In genomic region chr7:131556912-131557457, GRCh38 we compare ENCODE assay signal across 8 cellular contexts. TPM values are rescaled to one million over a fixed set of nuclear protein-coding genes. Genes with fewer than 3 reads are reported as not detected.
DNase-seq lines count a peak whose midpoint lies in the region; ATAC-seq and TF ChIP-seq lines count a peak whose summit lies in the region.

No MANE protein-coding gene starts in this region.

- H3K9me3 Mint-ChIP-seq in dendritic cell treated with granulocyte-macrophage colony-stimulating factor and Interleukin-4, amounts not matched to agents 40 ng/mL and 50 ng/mL, for 4 days, result no peaks in the 10 kb centered on the region

- ATAC-seq in omental fat pad (ENCODE audit: low FRiP score) (peak; percentile 6), HG03039 (IDR thresholded peaks at IDR 0.05; ENCODE audit: unreplicated experiment) (no peak)

- H3K79me2 ChIP-seq in Karpas-422 (ENCODE audit: low read length), result no peaks in the 10 kb centered on the region

- no peaks in the 10 kb centered on the region for H3K36me3 ChIP-seq in Karpas-422 (ENCODE audit: insufficient read depth, low read length)

- no peak overlapping the region for H3K27ac Mint-ChIP-seq in dendritic cell treated with granulocyte-macrophage colony-stimulating factor and Interleukin-4, amounts not matched to agents 40 ng/mL and 50 ng/mL, for 4 days

- in situ Hi-C loops in GM13976 (cut with MboI; ENCODE audit: low sequenced_read_pairs, unreplicated experiment), result no loop called here

- TF ChIP-seq CTCF in omental fat pad (IDR thresholded peaks at IDR 0.05) (no peak), GM13976 (IDR thresholded peaks at IDR 0.05; ENCODE audit: borderline replicate concordance, control extremely low read depth, extremely low read depth, insufficient read depth, missing control alignments) (no peak)

- H3K4me3 ChIP-seq in Karpas-422 (ENCODE audit: low read length), result peak overlapping the region; percentile 64

- H3K9me3 ChIP-seq in Karpas-422 (ENCODE audit: low read length), result no peaks in the 10 kb centered on the region

- peak; percentile 44 for DNase-seq in NCI-H345 (lab: John Stamatoyannopoulos, UW)
- no peak for DNase-seq in NCI-H345 treated with DMSO at 0.1 percent for 48 hours (lab: John Stamatoyannopoulos, UW; ENCODE audit: unreplicated experiment)
- DNase-seq in Karpas-422, result no peak
- no peak for DNase-seq in omental fat pad (ENCODE audit: low spot score)
- DNase-seq in GM13976 (ENCODE audit: low spot score), result no peak
- no peak for DNase-seq in medulla oblongata (ENCODE audit: extremely low spot score)

- no peak overlapping the region for H3K27ac ChIP-seq in Karpas-422 (ENCODE audit: low read length)

- H3K4me2 ChIP-seq in Karpas-422 (ENCODE audit: low read depth, low read length, poor library complexity, severe bottlenecking), result peak overlapping the region; percentile 70

- 0 out of 2 replicates have a peak, but pooled peaks cover 7% of the 10 kb centered on the region for H3K27me3 ChIP-seq in Karpas-422 (ENCODE audit: low read length)

- H4K20me1 ChIP-seq in Karpas-422 (ENCODE audit: insufficient read depth, low read depth, low read length), result no peaks in the 10 kb centered on the region; the same call in 1 of the 2 replicates

- peak overlapping the region; percentile 37 for H3K4me3 Mint-ChIP-seq in dendritic cell treated with granulocyte-macrophage colony-stimulating factor and Interleukin-4, amounts not matched to agents 40 ng/mL and 50 ng/mL, for 4 days

- intact Hi-C loops in dendritic cell treated with granulocyte-macrophage colony-stimulating factor and Interleukin-4, amounts not matched to agents 40 ng/mL and 50 ng/mL, for 4 days (cut with micrococcal nuclease), result no loop called here

- peaks cover 40% of the 10 kb centered on the region for H3K4me1 ChIP-seq in Karpas-422 (ENCODE audit: low read length)

- peaks cover 14% of the 10 kb centered on the region for H3K4me1 Mint-ChIP-seq in dendritic cell treated with granulocyte-macrophage colony-stimulating factor and Interleukin-4, amounts not matched to agents 40 ng/mL and 50 ng/mL, for 4 days (ENCODE audit: low read depth)

- H2AFZ ChIP-seq in Karpas-422 (ENCODE audit: low read length), result peak overlapping the region; percentile 55; the same call in 1 of the 2 replicates

- H3K27me3 Mint-ChIP-seq in dendritic cell treated with granulocyte-macrophage colony-stimulating factor and Interleukin-4, amounts not matched to agents 40 ng/mL and 50 ng/mL, for 4 days, result peaks cover 72% of the 10 kb centered on the region

- H3K9ac ChIP-seq in Karpas-422 (ENCODE audit: low read length), result peak overlapping the region; percentile 58

- H3K36me3 Mint-ChIP-seq in dendritic cell treated with granulocyte-macrophage colony-stimulating factor and Interleukin-4, amounts not matched to agents 40 ng/mL and 50 ng/mL, for 4 days (ENCODE audit: low read depth), result no peaks in the 10 kb centered on the region

- no peaks in the 10 kb centered on the region for H3K9me2 ChIP-seq in Karpas-422 (replicated peaks; ENCODE audit: insufficient read depth, low read length)

RNA-seq across cellular contexts. Expression of gene PODXL, which starts 0.6 kb away (rescaled TPM):
- 1.5 and 3.4 TPM in 2 replicates for total RNA-seq in Karpas-422 (2014; rRNA removed; shearing (Covaris generic); ENCODE audit: low replicate concordance)
- 100 to 1,000 TPM in 1 of 4 donors, 10 to 100 TPM in 3; 40.0 to 102 (median 71.6) TPM for total RNA-seq in omental fat pad
